ENCODE assay signal across 22 cellular contexts in genomic region chr3:181457190-181457589, GRCh38.
DNase-seq lines count a peak whose midpoint lies in the region; ATAC-seq and TF ChIP-seq lines count a peak whose summit lies in the region.
"Had no signal": no experiment of that assay in that cellular context is flagged by ENCODE, and none has a peak within 500 bp of the region (broad histone marks: within the 10 kb centered on the region; RNA-seq: fewer than 3 reads in every experiment).

No MANE protein-coding gene starts in this region.

- ATAC-seq in stimulated activated effector memory CD8-positive, alpha-beta T cell treated with anti-CD3 and anti-CD28 coated beads, Interleukin-12 subunit alpha, Interleukin-12 subunit beta, amount 100 ng/mL, for 72 hours, result no peak
- ATAC-seq: GM23338, left lobe of liver had no signal

- H3K9me3 Mint-ChIP-seq in progenitor cell of endocrine pancreas (ENCODE audit: low read depth), result no peaks in the 10 kb centered on the region
- peaks cover 16% of the 10 kb centered on the region for H3K9me3 Mint-ChIP-seq in stimulated activated effector memory CD8-positive, alpha-beta T cell treated with anti-CD3 and anti-CD28 coated beads, Interleukin-12 subunit alpha, Interleukin-12 subunit beta, amount 100 ng/mL, for 72 hours
- H3K9me3 Mint-ChIP-seq: activated naive CD4-positive, alpha-beta T cell treated with anti-CD3 and anti-CD28 coated beads, Interleukin-2, amount 50 U/mL, for 24 hours; GM23338 had no signal

- in situ Hi-C loops in astrocyte of the cerebellum (cut with HindIII; ENCODE audit: low sequenced_read_pairs), result loop anchor here (5.0 kb wide), 1 partner anchor 75 kb away; no protein-coding TSS in a partner anchor

- H3K27ac Mint-ChIP-seq in progenitor cell of endocrine pancreas, result no peak overlapping the region
- H3K27ac Mint-ChIP-seq in stimulated activated effector memory CD8-positive, alpha-beta T cell treated with anti-CD3 and anti-CD28 coated beads, Interleukin-12 subunit alpha, Interleukin-12 subunit beta, amount 100 ng/mL, for 72 hours, result no peak overlapping the region
- H3K27ac Mint-ChIP-seq: activated CD4-positive, alpha-beta memory T cell treated with anti-CD3 and anti-CD28 coated beads for 36 hours; activated naive CD4-positive, alpha-beta T cell treated with anti-CD3 and anti-CD28 coated beads, Interleukin-2, amount 50 U/mL, for 24 hours; activated T-cell treated with anti-CD3 and anti-CD28 coated beads, Interleukin-2, amount 50 U/mL, for 24 hours; GM23338 had no signal

- H3K36me3 Mint-ChIP-seq in progenitor cell of endocrine pancreas (ENCODE audit: insufficient read depth), result no peaks in the 10 kb centered on the region
- no peaks in the 10 kb centered on the region for H3K36me3 Mint-ChIP-seq in stimulated activated effector memory CD8-positive, alpha-beta T cell treated with anti-CD3 and anti-CD28 coated beads, Interleukin-12 subunit alpha, Interleukin-12 subunit beta, amount 100 ng/mL, for 72 hours
- H3K36me3 Mint-ChIP-seq: activated CD4-positive, alpha-beta memory T cell treated with anti-CD3 and anti-CD28 coated beads for 36 hours; activated naive CD4-positive, alpha-beta T cell treated with anti-CD3 and anti-CD28 coated beads, Interleukin-2, amount 50 U/mL, for 24 hours had no signal

- H3K4me3 Mint-ChIP-seq in progenitor cell of endocrine pancreas (ENCODE audit: low read depth), result no peak overlapping the region
- no peak overlapping the region for H3K4me3 Mint-ChIP-seq in stimulated activated effector memory CD8-positive, alpha-beta T cell treated with anti-CD3 and anti-CD28 coated beads, Interleukin-12 subunit alpha, Interleukin-12 subunit beta, amount 100 ng/mL, for 72 hours
- H3K4me3 Mint-ChIP-seq: activated CD4-positive, alpha-beta memory T cell treated with anti-CD3 and anti-CD28 coated beads for 36 hours; activated naive CD4-positive, alpha-beta T cell treated with anti-CD3 and anti-CD28 coated beads, Interleukin-2, amount 50 U/mL, for 24 hours; activated T-cell treated with anti-CD3 and anti-CD28 coated beads, Interleukin-2, amount 50 U/mL, for 24 hours; GM23338 had no signal

- peak overlapping the region; percentile 10 for H3K4me3 ChIP-seq in astrocyte of the cerebellum (ENCODE audit: low read depth, low read length)
- H3K4me3 ChIP-seq: BLaER1, cardiac muscle cell, GM23338, Peyer's patch, skin epidermis, thyroid gland had no signal

- TF ChIP-seq CTCF in astrocyte of the cerebellum (IDR thresholded peaks at IDR 0.05; ENCODE audit: low read depth, low read length, missing control alignments), result no peak
- no peak for TF ChIP-seq CTCF in progenitor cell of endocrine pancreas (IDR thresholded peaks at IDR 0.05; ENCODE audit: unreplicated experiment)

- DNase-seq in NCI-H2081 (lab: John Stamatoyannopoulos, UW), result peak; percentile 21 to 33
- no peak for DNase-seq in NCI-H2081 treated with DMSO at 0.1 percent for 48 hours (lab: John Stamatoyannopoulos, UW)
- peak; percentile 24 for DNase-seq in astrocyte of the cerebellum (ENCODE audit: low read depth)
- DNase-seq in hippocampal formation (lab: John Stamatoyannopoulos, UW), result peak; percentile 87 to 96
- peak; percentile 98 for DNase-seq in superior temporal gyrus (ENCODE audit: extremely low spot score)
- DNase-seq in SIG-M5 treated with dmso at 0.1 percent for 504 hours (lab: John Stamatoyannopoulos, UW; ENCODE audit: unreplicated experiment), result no peak
- DNase-seq in progenitor cell of endocrine pancreas (ENCODE audit: low spot score, unreplicated experiment), result no peak
- DNase-seq in stimulated activated effector memory CD8-positive, alpha-beta T cell treated with anti-CD3 and anti-CD28 coated beads, Interleukin-12 subunit alpha, Interleukin-12 subunit beta, amount 100 ng/mL, for 72 hours (ENCODE audit: low spot score in 2 of 2), result no peak
- DNase-seq: activated CD4-positive, alpha-beta memory T cell treated with anti-CD3 and anti-CD28 coated beads for 36 hours; activated T-cell treated with anti-CD3 and anti-CD28 coated beads, Interleukin-2, amount 50 U/mL, for 24 hours; DMS 273 treated with DMSO at 0.1 percent for 48 hours; effector memory CD4-positive, alpha-beta T cell; NCI-H1092 treated with DMSO at 0.1 percent for 48 hours; NCI-H2171 treated with DMSO at 0.1 percent for 48 hours; Peyer's patch had no signal

- H3K27me3 Mint-ChIP-seq in progenitor cell of endocrine pancreas, result peaks cover 5% of the 10 kb centered on the region
- H3K27me3 Mint-ChIP-seq: activated CD4-positive, alpha-beta memory T cell treated with anti-CD3 and anti-CD28 coated beads for 36 hours; activated naive CD4-positive, alpha-beta T cell treated with anti-CD3 and anti-CD28 coated beads, Interleukin-2, amount 50 U/mL, for 24 hours; activated T-cell treated with anti-CD3 and anti-CD28 coated beads, Interleukin-2, amount 50 U/mL, for 24 hours had no signal

- peaks cover 8% of the 10 kb centered on the region for H3K4me1 Mint-ChIP-seq in progenitor cell of endocrine pancreas (ENCODE audit: low read depth)
- H3K4me1 Mint-ChIP-seq in stimulated activated effector memory CD8-positive, alpha-beta T cell treated with anti-CD3 and anti-CD28 coated beads, Interleukin-12 subunit alpha, Interleukin-12 subunit beta, amount 100 ng/mL, for 72 hours, result no peaks in the 10 kb centered on the region
- H3K4me1 Mint-ChIP-seq: activated naive CD4-positive, alpha-beta T cell treated with anti-CD3 and anti-CD28 coated beads, Interleukin-2, amount 50 U/mL, for 24 hours had no signal

Comparison
In these comparisons a context has a peak if more than half of its experiments do, and no peak if none do; other contexts are left out.
1. DNase-seq: peak in NCI-H2081 (2 of 2), astrocyte of the cerebellum (single experiment), hippocampal formation (2 of 2) and superior temporal gyrus (single experiment); none in NCI-H2081 treated with DMSO at 0.1 percent for 48 hours (single experiment), SIG-M5 treated with dmso at 0.1 percent for 504 hours (single experiment), progenitor cell of endocrine pancreas (single experiment) and stimulated activated effector memory CD8-positive, alpha-beta T cell treated with anti-CD3 and anti-CD28 coated beads, Interleukin-12 subunit alpha, Interleukin-12 subunit beta, amount 100 ng/mL, for 72 hours (0 of 2).